13 cellular contexts compared by ENCODE assay signal in genomic region chr13:27354379-27354778, GRCh38.
DNase-seq lines count a peak whose midpoint lies in the region; ATAC-seq and TF ChIP-seq lines count a peak whose summit lies in the region.
"Had no signal": no experiment of that assay in that cellular context is flagged by ENCODE, and none has a peak within 500 bp of the region (broad histone marks: within the 10 kb centered on the region; RNA-seq: fewer than 3 reads in every experiment).

No MANE protein-coding gene starts in this region.

- H3K27ac ChIP-seq in OCI-LY3 (ENCODE audit: low read length) = no peak overlapping the region
- H3K27ac ChIP-seq: PC-9, prostate gland had no signal

- H3K4me3 ChIP-seq in OCI-LY3 (ENCODE audit: low read length) (peak overlapping the region; percentile 72), fibroblast of mammary gland (ENCODE audit: control insufficient read depth, low read depth, low read length) (no peak overlapping the region)
- H3K4me3 ChIP-seq: hepatocyte, PC-9, prostate gland had no signal

- H3K36me3 ChIP-seq in OCI-LY3 (replicated peaks; ENCODE audit: low read depth, low read length) = no peaks in the 10 kb centered on the region
- H3K36me3 ChIP-seq: prostate gland had no signal

- 0 out of 2 replicates have a peak overlapping the region, but pooled peaks have one; percentile 55 for H2AFZ ChIP-seq in OCI-LY3 (ENCODE audit: low read depth, low read length)
- H2AFZ ChIP-seq: hepatocyte, PC-9 had no signal

- H3K4me2 ChIP-seq in OCI-LY3 (ENCODE audit: low read length) = peak overlapping the region; percentile 89

- no peaks in the 10 kb centered on the region for H4K20me1 ChIP-seq in OCI-LY3 (ENCODE audit: insufficient read depth, low read length)

- H3K9me3 ChIP-seq in OCI-LY3 (ENCODE audit: insufficient read depth, low read length) = no peaks in the 10 kb centered on the region
- H3K9me3 ChIP-seq: prostate gland had no signal

- no peak for TF ChIP-seq CTCF in OCI-LY3 (IDR thresholded peaks at IDR 0.05; ENCODE audit: low read depth, low read length)
- TF ChIP-seq CTCF in fibroblast of mammary gland (conservative IDR thresholded peaks at IDR 0.05; ENCODE audit: control insufficient read depth, insufficient read depth, low read depth, low read length) = peak; percentile 10

- DNase-seq in EH (ENCODE audit: low read depth) (peak; percentile 67), fibroblast of mammary gland (ENCODE audit: low read depth) (peak; percentile 25), stromal cell of bone marrow (ENCODE audit: low read depth) (peak; percentile 62), COLO829 (ENCODE audit: low spot score) (no peak)
- DNase-seq: activated gamma-delta T cell; effector memory CD8-positive, alpha-beta T cell; NCI-H1048; PC-9 had no signal

- peak overlapping the region; percentile 65 for H3K9ac ChIP-seq in OCI-LY3 (ENCODE audit: low read length)

- H3K27me3 ChIP-seq in OCI-LY3 (ENCODE audit: low read depth, low read length) = no peaks in the 10 kb centered on the region
- H3K27me3 ChIP-seq: hepatocyte had no signal

- peaks cover 51% of the 10 kb centered on the region for H3K4me1 ChIP-seq in OCI-LY3 (ENCODE audit: low read length)
- H3K4me1 ChIP-seq: prostate gland had no signal

- ATAC-seq in HG02840 (IDR thresholded peaks at IDR 0.05; ENCODE audit: low FRiP score, unreplicated experiment) = no peak
- ATAC-seq in GM18907 (IDR thresholded peaks at IDR 0.05; ENCODE audit: unreplicated experiment) = no peak
- ATAC-seq: effector memory CD8-positive, alpha-beta T cell had no signal

- no peaks in the 10 kb centered on the region for H3K79me2 ChIP-seq in OCI-LY3 (ENCODE audit: low read length)
- H3K79me2 ChIP-seq: hepatocyte had no signal
